Comparison of ENCODE assay signal across 14 cellular contexts in the genomic region with DNA sequence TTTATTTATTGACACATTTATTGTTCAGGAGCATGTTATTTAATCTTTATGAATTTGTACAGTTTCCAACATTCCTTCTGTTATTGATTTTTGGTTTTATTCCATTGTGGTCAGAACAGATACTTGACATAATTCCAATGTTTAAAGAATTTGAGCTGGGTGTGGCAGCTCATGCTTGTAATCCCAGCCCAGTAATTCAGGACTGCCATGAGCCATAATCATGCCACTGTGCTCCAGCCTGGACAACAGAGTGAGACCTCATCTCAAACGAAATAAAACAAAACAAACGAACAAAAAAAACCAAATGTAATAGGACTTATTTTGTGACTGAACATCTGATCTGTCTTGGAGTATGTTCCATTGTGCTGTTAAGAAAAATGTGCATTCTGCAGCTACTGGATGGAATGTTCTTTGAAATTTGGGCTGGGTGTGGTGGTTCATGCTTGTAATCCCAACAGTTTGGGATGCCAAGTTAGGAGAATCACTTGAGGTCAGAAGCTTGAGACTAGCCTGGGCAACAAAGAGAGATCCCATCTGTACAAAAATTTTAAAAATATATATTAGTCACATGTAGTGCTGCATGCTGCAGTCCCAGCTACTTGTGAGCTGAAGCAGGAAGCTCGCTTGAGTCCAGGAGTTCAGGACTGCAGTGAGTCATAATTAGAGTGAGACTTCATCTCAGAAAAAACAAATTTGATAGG.
DNase-seq lines count a peak whose midpoint lies in the region; ATAC-seq and TF ChIP-seq lines count a peak whose summit lies in the region.
"Had no signal": no experiment of that assay in that cellular context is flagged by ENCODE, and none has a peak within 500 bp of the region (broad histone marks: within the 10 kb centered on the region; RNA-seq: fewer than 3 reads in every experiment).

No MANE protein-coding gene starts in this region.

- peak overlapping the region; percentile 90 for H3K27ac ChIP-seq in PC-3 (ENCODE audit: low read length)
- H3K27ac ChIP-seq: uterus had no signal

- DNase-seq in Daoy (ENCODE audit: low read depth) (peak; percentile 65), PC-3 (peak; percentile 88), osteocyte (ENCODE audit: extremely low spot score, unreplicated experiment) (no peak), SHP77 treated with DMSO at 0.1 percent for 48 hours (lab: John Stamatoyannopoulos, UW) (no peak), NCI-H2227 treated with DMSO at 0.1 percent for 48 hours (lab: John Stamatoyannopoulos, UW) (no peak)
- DNase-seq in activated CD4-positive, alpha-beta memory T cell treated with anti-CD3 and anti-CD28 coated beads for 36 hours = no peak
- DNase-seq: activated CD4-positive, alpha-beta T cell treated with anti-CD3 and anti-CD28 coated beads, Interleukin-2, amount 10 ng/mL, durations not matched to agents 7 days and 5 days; activated naive CD4-positive, alpha-beta T cell; COR-L47; islet precursor cell; NCI-H510A; uterus had no signal

- no peaks in the 10 kb centered on the region for H3K27me3 Mint-ChIP-seq in osteocyte (ENCODE audit: unreplicated experiment)
- H3K27me3 Mint-ChIP-seq in activated CD4-positive, alpha-beta memory T cell treated with anti-CD3 and anti-CD28 coated beads for 36 hours = peaks cover 5% of the 10 kb centered on the region

- peaks cover 46% of the 10 kb centered on the region for H3K4me1 Mint-ChIP-seq in osteocyte (ENCODE audit: unreplicated experiment)
- H3K4me1 Mint-ChIP-seq in activated CD4-positive, alpha-beta memory T cell treated with anti-CD3 and anti-CD28 coated beads for 36 hours (ENCODE audit: low read depth) = no peaks in the 10 kb centered on the region
- H3K4me1 Mint-ChIP-seq: activated CD4-positive, alpha-beta T cell treated with anti-CD3 and anti-CD28 coated beads, Interleukin-2, amount 10 ng/mL, durations not matched to agents 7 days and 5 days had no signal

- ATAC-seq in PC-3 (peak; percentile 91), esophagus mucosa (peak; percentile 59), GM19397 (IDR thresholded peaks at IDR 0.05; ENCODE audit: unreplicated experiment) (no peak)

- peak overlapping the region; percentile 56 for H3K4me2 ChIP-seq in PC-3 (ENCODE audit: low read length)

- no peaks in the 10 kb centered on the region for H3K36me3 Mint-ChIP-seq in osteocyte (ENCODE audit: unreplicated experiment)
- no peaks in the 10 kb centered on the region for H3K36me3 Mint-ChIP-seq in activated CD4-positive, alpha-beta memory T cell treated with anti-CD3 and anti-CD28 coated beads for 36 hours

- no peaks in the 10 kb centered on the region for H4K20me1 ChIP-seq in PC-3 (ENCODE audit: low read length)

- 0 out of 2 replicates have a peak overlapping the region, but pooled peaks have one; percentile 22 for H3K4me3 ChIP-seq in PC-3 (ENCODE audit: low read length)
- H3K4me3 ChIP-seq: uterus had no signal

- TF ChIP-seq CTCF in PC-3 (conservative IDR thresholded peaks at IDR 0.05; ENCODE audit: low read depth, low read length) (no peak), osteocyte (IDR thresholded peaks at IDR 0.05) (no peak)

- H3K27ac Mint-ChIP-seq in osteocyte (ENCODE audit: unreplicated experiment) = peak overlapping the region; percentile 86
- H3K27ac Mint-ChIP-seq in activated CD4-positive, alpha-beta memory T cell treated with anti-CD3 and anti-CD28 coated beads for 36 hours = no peak overlapping the region
- H3K27ac Mint-ChIP-seq: activated CD4-positive, alpha-beta T cell treated with anti-CD3 and anti-CD28 coated beads, Interleukin-2, amount 10 ng/mL, durations not matched to agents 7 days and 5 days had no signal

- H3K9me3 ChIP-seq in PC-3 (ENCODE audit: low read length) = peaks cover 6% of the 10 kb centered on the region; the same call in 1 of the 2 replicates
- H3K9me3 ChIP-seq: uterus had no signal

- no peak overlapping the region for H3K4me3 Mint-ChIP-seq in osteocyte (ENCODE audit: unreplicated experiment)
- H3K4me3 Mint-ChIP-seq in activated CD4-positive, alpha-beta memory T cell treated with anti-CD3 and anti-CD28 coated beads for 36 hours = no peak overlapping the region
- H3K4me3 Mint-ChIP-seq: activated CD4-positive, alpha-beta T cell treated with anti-CD3 and anti-CD28 coated beads, Interleukin-2, amount 10 ng/mL, durations not matched to agents 7 days and 5 days had no signal

- no peaks in the 10 kb centered on the region for H3K79me2 ChIP-seq in PC-3 (ENCODE audit: low read length)

- H3K27me3 ChIP-seq in PC-3 (ENCODE audit: low read length) = no peaks in the 10 kb centered on the region
- H3K27me3 ChIP-seq: uterus had no signal

- peak overlapping the region; percentile 54 for H3K9ac ChIP-seq in PC-3 (ENCODE audit: low read length)

- CTCF ChIA-PET in PC-3 (lab: Charles Lee) = interaction anchor here (0.8 to 1.2 kb wide), 2 partner anchors 14 to 124 kb away, joined by 3 to 4 read pairs; no protein-coding TSS in a partner anchor
- CTCF ChIA-PET in activated CD4-positive, alpha-beta memory T cell treated with anti-CD3 and anti-CD28 coated beads for 36 hours (lab: Charles Lee) = no interaction called here

- H2AFZ ChIP-seq in PC-3 (ENCODE audit: low read length) = 0 out of 2 replicates have a peak overlapping the region, but pooled peaks have one; percentile 22

- no peaks in the 10 kb centered on the region for H3K9me2 ChIP-seq in PC-3 (replicated peaks; ENCODE audit: low read length)

- BruUV-seq in PC-3 (replicated peaks; lab: Mats Ljungman, UMichigan) = no TSS peak

- H3K36me3 ChIP-seq in PC-3 (ENCODE audit: low read depth, low read length) = no peaks in the 10 kb centered on the region
- H3K36me3 ChIP-seq: uterus had no signal

- H3K9me3 Mint-ChIP-seq in osteocyte (ENCODE audit: unreplicated experiment) = peaks cover 21% of the 10 kb centered on the region
- peaks cover 5% of the 10 kb centered on the region for H3K9me3 Mint-ChIP-seq in activated CD4-positive, alpha-beta memory T cell treated with anti-CD3 and anti-CD28 coated beads for 36 hours
- H3K9me3 Mint-ChIP-seq: activated CD4-positive, alpha-beta T cell treated with anti-CD3 and anti-CD28 coated beads, Interleukin-2, amount 10 ng/mL, durations not matched to agents 7 days and 5 days had no signal

- peaks cover 8% of the 10 kb centered on the region for H3F3A ChIP-seq in PC-3 (ENCODE audit: low read length, unreplicated experiment)

- intact Hi-C loops in PC-3 (cut with micrococcal nuclease) = loop anchor here (1.0 to 10.0 kb wide), 3 partner anchors 49 to 246 kb away; no protein-coding TSS in a partner anchor
- intact Hi-C loops in activated CD4-positive, alpha-beta memory T cell treated with anti-CD3 and anti-CD28 coated beads for 36 hours (cut with micrococcal nuclease) = no loop called here

- POLR2A ChIA-PET in PC-3 (lab: Charles Lee; ENCODE audit: unreplicated experiment) = interaction anchor here (0.5 to 0.6 kb wide), 2 partner anchors 155 to 311 kb away, joined by 3 to 4 read pairs; no protein-coding TSS in a partner anchor
- POLR2A ChIA-PET in activated CD4-positive, alpha-beta memory T cell treated with anti-CD3 and anti-CD28 coated beads for 36 hours (lab: Charles Lee) = no interaction called here

- H3K4me1 ChIP-seq in PC-3 (ENCODE audit: insufficient read depth, low read length) = peaks cover 34% of the 10 kb centered on the region
- H3K4me1 ChIP-seq: uterus had no signal

Comparison
In these comparisons a context has a peak if more than half of its experiments do, and no peak if none do; other contexts are left out.
1. DNase-seq: peak in Daoy (single experiment) and PC-3 (single experiment); none in osteocyte (single experiment), SHP77 treated with DMSO at 0.1 percent for 48 hours (single experiment), NCI-H2227 treated with DMSO at 0.1 percent for 48 hours (single experiment) and activated CD4-positive, alpha-beta memory T cell treated with anti-CD3 and anti-CD28 coated beads for 36 hours (single experiment).